18 cellular contexts compared by ENCODE assay signal in genomic region chr4:71417150-71417549, GRCh38.
DNase-seq lines count a peak whose midpoint lies in the region; ATAC-seq and TF ChIP-seq lines count a peak whose summit lies in the region.
"Had no signal": no experiment of that assay in that cellular context is flagged by ENCODE, and none has a peak within 500 bp of the region (broad histone marks: within the 10 kb centered on the region; RNA-seq: fewer than 3 reads in every experiment).

No MANE protein-coding gene starts in this region.

- H3K4me1 ChIP-seq in IMR-90 (ENCODE audit: control insufficient read depth, insufficient read depth, low read length): 0 out of 2 replicates have a peak, but pooled peaks cover 3% of the 10 kb centered on the region
- H3K4me1 ChIP-seq in mesendoderm (ENCODE audit: control insufficient read depth, low read depth, low read length): no peaks in the 10 kb centered on the region
- no peaks in the 10 kb centered on the region for H3K4me1 ChIP-seq in stomach
- H3K4me1 ChIP-seq: BLaER1 treated with 17β-estradiol and CSF1 and Interleukin-3, amounts not matched to agents 10 nM and 100 nM had no signal

- no peak for TF ChIP-seq POLR2A in IMR-90 (IDR thresholded peaks at IDR 0.05; ENCODE audit: low read depth, low read length)
- TF ChIP-seq POLR2A in stomach (IDR thresholded peaks at IDR 0.05): no peak

- H2BK15ac ChIP-seq in IMR-90 (ENCODE audit: low read depth, low read length): no peak overlapping the region
- no peak overlapping the region for H2BK15ac ChIP-seq in mesendoderm (replicated peaks; ENCODE audit: low read depth)

- in situ Hi-C loops in IMR-90 (cut with MboI; ENCODE audit: low sequenced_read_pairs): no loop called here

- H3K27ac ChIP-seq in IMR-90 (ENCODE audit: insufficient read depth, low read length): no peak overlapping the region
- no peak overlapping the region for H3K27ac ChIP-seq in mesendoderm (ENCODE audit: low read depth, low read length)
- H3K27ac ChIP-seq in stomach: peak overlapping the region in 1 of 5 donors; percentile 42
- H3K27ac ChIP-seq: BLaER1 treated with 17β-estradiol and CSF1 and Interleukin-3, amounts not matched to agents 10 nM and 100 nM; RWPE1 had no signal

- H3K4ac ChIP-seq in IMR-90 (ENCODE audit: low read depth, low read length) (no peak overlapping the region), mesendoderm (ENCODE audit: low read depth, low read length) (no peak overlapping the region)

- H2BK5ac ChIP-seq in IMR-90 (ENCODE audit: low read depth, low read length, poor library complexity, severe bottlenecking) (no peak overlapping the region), mesendoderm (ENCODE audit: low read length) (no peak overlapping the region)

- H3K4me3 ChIP-seq in IMR-90 (ENCODE audit: insufficient read depth, low read depth, low read length) (no peak overlapping the region), mesendoderm (ENCODE audit: low read length) (no peak overlapping the region), stomach (no peak overlapping the region)
- H3K4me3 ChIP-seq: BLaER1 treated with 17β-estradiol and CSF1 and Interleukin-3, amounts not matched to agents 10 nM and 100 nM had no signal

- H3K4me2 ChIP-seq in IMR-90 (ENCODE audit: low read depth, low read length) (no peak overlapping the region), mesendoderm (ENCODE audit: low read length) (no peak overlapping the region)
- H3K4me2 ChIP-seq: BLaER1 treated with 17β-estradiol and CSF1 and Interleukin-3, amounts not matched to agents 10 nM and 100 nM had no signal

- H3K18ac ChIP-seq in IMR-90 (ENCODE audit: low read depth, low read length) (no peak overlapping the region), mesendoderm (ENCODE audit: low read length) (no peak overlapping the region)

- H3K9me3 ChIP-seq in IMR-90 (ENCODE audit: control insufficient read depth, insufficient read depth, low read length) (no peaks in the 10 kb centered on the region), stomach (peaks cover 0 to 6% (median 0%) of the 10 kb centered on the region in 4 donors)
- H3K9me3 ChIP-seq: BLaER1 treated with 17β-estradiol and CSF1 and Interleukin-3, amounts not matched to agents 10 nM and 100 nM had no signal

- intact Hi-C loops in IMR-90 (cut with micrococcal nuclease) (no loop called here), stomach (cut with DNase I; ENCODE audit: low total_unique reads) (no loop called here)

- POLR2A ChIA-PET in IMR-90 (lab: Charles Lee; ENCODE audit: unreplicated experiment): no interaction called here

- TF ChIP-seq CTCF in IMR-90 (conservative IDR thresholded peaks at IDR 0.05; ENCODE audit: low read depth, low read length) (no peak), stomach (IDR thresholded peaks at IDR 0.05) (no peak)

- H3K79me2 ChIP-seq in mesendoderm (ENCODE audit: control insufficient read depth, insufficient read depth, low read length): no peaks in the 10 kb centered on the region

- H3K56ac ChIP-seq in IMR-90 (ENCODE audit: extremely low read depth, insufficient read depth, low read length) (no peak overlapping the region), mesendoderm (ENCODE audit: low read length) (no peak overlapping the region)

- 0 out of 2 replicates have a peak overlapping the region, but pooled peaks have one; percentile 39 for H3K14ac ChIP-seq in IMR-90 (replicated peaks; ENCODE audit: low read depth, low read length)

- H3K79me1 ChIP-seq in IMR-90 (ENCODE audit: low read depth in 1 of 2, low read length in 2 of 2): peaks cover 23 to 24% of the 10 kb centered on the region in 2 experiments
- no peaks in the 10 kb centered on the region for H3K79me1 ChIP-seq in mesendoderm (ENCODE audit: low read length)

- DNase-seq in IMR-90: peak; percentile 34
- DNase-seq in glomerular visceral epithelial cell (ENCODE audit: extremely low spot score): peak; percentile 51
- peak; percentile 11 for DNase-seq in mesendoderm
- peak; percentile 28 for DNase-seq in stomach
- DNase-seq in HuH-7.5 (ENCODE audit: low spot score): no peak
- no peak for DNase-seq in cerebellum (ENCODE audit: low spot score)
- no peak for DNase-seq in NCI-H526 treated with DMSO at 0.1 percent for 48 hours (lab: John Stamatoyannopoulos, UW)
- DNase-seq: CD8-positive, alpha-beta T cell; GOT3; KG1; MV-4-11; NCI-H1694 treated with DMSO at 0.1 percent for 48 hours; NCI-H510A; NCI-H82; PC-3 had no signal

- dilution Hi-C loops in IMR-90 (cut with HindIII; ENCODE audit: low sequenced_read_pairs, unreplicated experiment): no loop called here

- no TSS peak for BruUV-seq in IMR-90 (replicated peaks; lab: Mats Ljungman, UMichigan)

- no peak overlapping the region for H4K91ac ChIP-seq in IMR-90 (ENCODE audit: insufficient read depth, low read depth, low read length)

- H3K9me1 ChIP-seq in IMR-90 (ENCODE audit: insufficient read depth, low read length): 0 out of 2 replicates have a peak, but pooled peaks cover 3% of the 10 kb centered on the region

- H3K9ac ChIP-seq in IMR-90 (ENCODE audit: low read depth, low read length): no peak overlapping the region
- no peak overlapping the region for H3K9ac ChIP-seq in mesendoderm (ENCODE audit: low read length)
- H3K9ac ChIP-seq: BLaER1 treated with 17β-estradiol and CSF1 and Interleukin-3, amounts not matched to agents 10 nM and 100 nM had no signal

- H3K27me3 ChIP-seq in IMR-90 (ENCODE audit: control insufficient read depth, insufficient read depth, low read length) (no peaks in the 10 kb centered on the region), mesendoderm (ENCODE audit: insufficient read depth, low read length, poor library complexity) (no peaks in the 10 kb centered on the region), stomach (no peaks in the 10 kb centered on the region)
- H3K27me3 ChIP-seq: BLaER1 treated with 17β-estradiol and CSF1 and Interleukin-3, amounts not matched to agents 10 nM and 100 nM had no signal

- no peak overlapping the region for H2BK20ac ChIP-seq in IMR-90 (ENCODE audit: low read depth, low read length)

- H2AK9ac ChIP-seq in IMR-90 (replicated peaks; ENCODE audit: low read depth, low read length, poor library complexity): no peak overlapping the region

- CTCF ChIA-PET in IMR-90 (lab: Yijun Ruan, JAX): no interaction called here

- H2AFZ ChIP-seq in IMR-90 (replicated peaks; ENCODE audit: low read length, poor library complexity): no peak overlapping the region

- H4K8ac ChIP-seq in IMR-90 (ENCODE audit: low read depth in 2 of 2, low read length in 2 of 2): no peak overlapping the region
- no peak overlapping the region for H4K8ac ChIP-seq in mesendoderm (ENCODE audit: low read depth, low read length)

- peak; percentile 10; the same call in 1 of the 2 replicates for ATAC-seq in IMR-90 (ENCODE audit: low read depth)
- ATAC-seq: CD8-positive, alpha-beta T cell; HCT116; PC-3 had no signal

- H2AK5ac ChIP-seq in IMR-90 (ENCODE audit: low read depth, low read length): no peak overlapping the region
- H2AK5ac ChIP-seq in mesendoderm (ENCODE audit: low read length): no peak overlapping the region

- no peak for TF ChIP-seq EP300 in stomach (IDR thresholded peaks at IDR 0.05)

- H4K20me1 ChIP-seq in IMR-90 (ENCODE audit: insufficient read depth, low read length): no peaks in the 10 kb centered on the region
- H4K20me1 ChIP-seq: BLaER1 treated with 17β-estradiol and CSF1 and Interleukin-3, amounts not matched to agents 10 nM and 100 nM had no signal

- H2BK120ac ChIP-seq in IMR-90 (ENCODE audit: low read depth, low read length) (no peak overlapping the region), mesendoderm (ENCODE audit: low read depth, low read length) (no peak overlapping the region)

- H4K5ac ChIP-seq in IMR-90 (ENCODE audit: low read depth, low read length): no peak overlapping the region
- H4K5ac ChIP-seq in mesendoderm (ENCODE audit: low read length): no peak overlapping the region

- no peak overlapping the region for H3K23ac ChIP-seq in IMR-90 (ENCODE audit: low read depth, low read length)
- H3K23ac ChIP-seq in mesendoderm (ENCODE audit: low read length): no peak overlapping the region

- no peak for TF ChIP-seq RAD21 in IMR-90 (IDR thresholded peaks at IDR 0.05; ENCODE audit: low read length)

- 0 out of 2 replicates have a peak, but pooled peaks cover 3% of the 10 kb centered on the region for H3K36me3 ChIP-seq in IMR-90 (ENCODE audit: control insufficient read depth, insufficient read depth, low read length)
- no peaks in the 10 kb centered on the region for H3K36me3 ChIP-seq in mesendoderm (ENCODE audit: control insufficient read depth, insufficient read depth, low read length)
- H3K36me3 ChIP-seq in stomach: no peaks in the 10 kb centered on the region
- H3K36me3 ChIP-seq: BLaER1 treated with 17β-estradiol and CSF1 and Interleukin-3, amounts not matched to agents 10 nM and 100 nM had no signal

TF ChIP-seq in IMR-90, 13 proteins besides CTCF, POLR2A, EP300 and RAD21 (continues in another document):
- TF ChIP-seq USF2 (IDR thresholded peaks at IDR 0.05; ENCODE audit: low read depth, low read length): no peak
- TF ChIP-seq CEBPB (IDR thresholded peaks at IDR 0.05; ENCODE audit: low read depth, low read length): no peak
- TF ChIP-seq RCOR1 (IDR thresholded peaks at IDR 0.05; ENCODE audit: insufficient replicate concordance, low read length): no peak
- TF ChIP-seq FOS (IDR thresholded peaks at IDR 0.05; ENCODE audit: low read depth, low read length): no peak
- no peak for TF ChIP-seq MAFK (IDR thresholded peaks at IDR 0.05; ENCODE audit: low read depth, low read length)
- TF ChIP-seq RFX5 (IDR thresholded peaks at IDR 0.05; ENCODE audit: low read depth, low read length): no peak
- no peak for TF ChIP-seq MAZ (IDR thresholded peaks at IDR 0.05; ENCODE audit: borderline replicate concordance, low read depth, low read length)
- TF ChIP-seq, protein P1, sequence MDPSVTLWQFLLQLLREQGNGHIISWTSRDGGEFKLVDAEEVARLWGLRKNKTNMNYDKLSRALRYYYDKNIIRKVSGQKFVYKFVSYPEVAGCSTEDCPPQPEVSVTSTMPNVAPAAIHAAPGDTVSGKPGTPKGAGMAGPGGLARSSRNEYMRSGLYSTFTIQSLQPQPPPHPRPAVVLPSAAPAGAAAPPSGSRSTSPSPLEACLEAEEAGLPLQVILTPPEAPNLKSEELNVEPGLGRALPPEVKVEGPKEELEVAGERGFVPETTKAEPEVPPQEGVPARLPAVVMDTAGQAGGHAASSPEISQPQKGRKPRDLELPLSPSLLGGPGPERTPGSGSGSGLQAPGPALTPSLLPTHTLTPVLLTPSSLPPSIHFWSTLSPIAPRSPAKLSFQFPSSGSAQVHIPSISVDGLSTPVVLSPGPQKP (IDR thresholded peaks at IDR 0.05; ENCODE audit: borderline replicate concordance, low read depth, low read length): no peak
- TF ChIP-seq SMC3 (IDR thresholded peaks at IDR 0.05; ENCODE audit: low read depth, low read length): no peak
- no peak for TF ChIP-seq BHLHE40 (IDR thresholded peaks at IDR 0.05; ENCODE audit: low read depth, low read length)

Comparison
In these comparisons a context has a peak if more than half of its experiments do, and no peak if none do; other contexts are left out.
1. DNase-seq: peak in IMR-90 (single experiment), glomerular visceral epithelial cell (single experiment), mesendoderm (single experiment) and stomach (single experiment); none in HuH-7.5 (single experiment), cerebellum (single experiment) and NCI-H526 treated with DMSO at 0.1 percent for 48 hours (single experiment).